9 cellular contexts compared by ENCODE assay signal in the genomic region with DNA sequence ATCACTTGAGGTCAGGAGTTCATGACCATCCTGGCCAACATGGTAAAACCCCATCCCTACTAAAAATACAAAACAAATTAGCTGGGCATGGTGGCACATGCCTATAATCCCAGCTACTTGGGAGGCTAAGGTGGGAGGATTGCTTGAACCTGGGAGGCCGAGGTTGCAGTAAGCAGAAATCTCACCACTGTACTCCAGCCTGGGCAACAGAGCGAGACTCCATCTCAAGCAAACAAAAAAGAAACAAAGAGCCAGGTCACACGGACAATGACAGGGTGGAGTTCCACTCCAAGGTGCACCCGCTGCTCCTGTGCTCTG. TPM values are rescaled to one million over a fixed set of nuclear protein-coding genes. Genes with fewer than 3 reads are reported as not detected.
"Had no signal": no experiment of that assay in that cellular context is flagged by ENCODE, and none has a peak within 500 bp of the region (broad histone marks: within the 10 kb centered on the region; RNA-seq: fewer than 3 reads in every experiment).

No MANE protein-coding gene starts in this region.

RNA-seq across cellular contexts. Expression of gene MX2, which starts 2.1 kb away (rescaled TPM):
- total RNA-seq: SK-MEL-5 had no signal

RNA-seq across cellular contexts. Expression of gene FAM3B, which starts 43.1 kb away (rescaled TPM):
- total RNA-seq: activated B cell treated with CpG ODN at 0.5 μM for 24 hours; activated CD4-positive, alpha-beta memory T cell treated with anti-CD3 and anti-CD28 coated beads for 36 hours; activated CD4-positive, alpha-beta T cell treated with anti-CD3 and anti-CD28 coated beads for 36 hours; ascending aorta; fibroblast of lung; renal cortical epithelial cell; SK-MEL-5; smooth muscle cell; T-helper 1 cell treated with Interleukin-12 subunit alpha and Interleukin-12 subunit beta and Interleukin-4 antibody, amounts not matched to agents 30 ng/mL and 1 ng/mL, for 36 hours had no signal
